In genomic region chr7:87139514-87139913, GRCh38 we compare ENCODE assay signal across 26 cellular contexts.
"Had no signal": no experiment of that assay in that cellular context is flagged by ENCODE, and none has a peak within 500 bp of the region (broad histone marks: within the 10 kb centered on the region; RNA-seq: fewer than 3 reads in every experiment).

No MANE protein-coding gene starts in this region.

- H3K79me2 ChIP-seq: parathyroid adenoma had no signal

- H3K4me3 ChIP-seq: neural progenitor cell, ovary, psoas muscle, skin epidermis, smooth muscle cell, spleen, suprapubic skin, testis, tibial artery, transverse colon, upper lobe of right lung, uterus had no signal

- H3K27me3 ChIP-seq: neural progenitor cell, ovary, spleen, suprapubic skin, testis, tibial artery, transverse colon, upper lobe of right lung, uterus had no signal

- H3K4me1 ChIP-seq: neural progenitor cell, parathyroid adenoma, psoas muscle, suprapubic skin, testis, tibial artery, upper lobe of right lung, uterus had no signal

- H3K36me3 ChIP-seq: neural progenitor cell, ovary, spleen, suprapubic skin, tibial artery, transverse colon, upper lobe of right lung, uterus had no signal

- DNase-seq: natural killer cell; occipital lobe; ovary; posterior cingulate gyrus; psoas muscle; right cardiac atrium; spleen; stimulated activated CD4-positive, alpha-beta T cell treated with anti-CD3 and anti-CD28 coated beads, Interleukin-12 subunit alpha, Interleukin-12 subunit beta, amount 100 ng/mL, for 4 hours; stimulated activated CD4-positive, alpha-beta T cell treated with anti-CD3 and anti-CD28 coated beads, Interleukin-1b, Interleukin-23, amount 100 ng/mL, for 48 hours; stimulated activated CD4-positive, alpha-beta T cell treated with anti-CD3 and anti-CD28 coated beads, Interleukin-4, amount 100 ng/mL, for 1 hour; stimulated activated CD4-positive, alpha-beta T cell treated with anti-CD3 and anti-CD28 coated beads, Interleukin-4, amount 100 ng/mL, for 4 hours; stimulated activated CD8-positive, alpha-beta memory T cell treated with anti-CD3 and anti-CD28 coated beads, Interleukin-4, amount 100 ng/mL, for 48 hours; stimulated activated naive CD4-positive, alpha-beta T cell; stimulated activated naive CD8-positive, alpha-beta T cell treated with anti-CD3 and anti-CD28 coated beads, Interleukin-15, amount 100 ng/mL, for 72 hours; stimulated activated naive CD8-positive, alpha-beta T cell treated with anti-CD3 and anti-CD28 coated beads, Interleukin-15, Interleukin-2, amounts not matched to agents 100 U/mL and 50 U/mL, for 24 hours; substantia nigra; testis; tibial artery; transverse colon; upper lobe of right lung; uterus had no signal

- H3K4me2 ChIP-seq: neural progenitor cell, smooth muscle cell had no signal

- H2AFZ ChIP-seq: neural progenitor cell, parathyroid adenoma had no signal

- H3K9me3 ChIP-seq: ovary, psoas muscle, spleen, suprapubic skin, testis, tibial artery, transverse colon, upper lobe of right lung, uterus had no signal

- H3K9ac ChIP-seq: neural progenitor cell, parathyroid adenoma had no signal

- H3K27ac ChIP-seq: neural progenitor cell, ovary, parathyroid adenoma, psoas muscle, skin epidermis, suprapubic skin, testis, tibial artery, transverse colon, upper lobe of right lung, uterus had no signal
